Comparison of ENCODE assay signal across 12 cellular contexts in genomic region chr17:77771998-77772397, GRCh38.
DNase-seq lines count a peak whose midpoint lies in the region; ATAC-seq and TF ChIP-seq lines count a peak whose summit lies in the region.
"Had no signal": no experiment of that assay in that cellular context is flagged by ENCODE, and none has a peak within 500 bp of the region (broad histone marks: within the 10 kb centered on the region; RNA-seq: fewer than 3 reads in every experiment).

No MANE protein-coding gene starts in this region.

- CTCF ChIA-PET in activated CD8-positive, alpha-beta T cell treated with anti-CD3 and anti-CD28 coated beads, Interleukin-2, amount 10 ng/mL, durations not matched to agents 7 days and 5 days (lab: Charles Lee), result interaction anchor here (0.7 to 4.2 kb wide), 8 partner anchors 26 to 248 kb away, joined by 3 to 55 read pairs (median 3); no protein-coding TSS in a partner anchor
- CTCF ChIA-PET in activated CD8-positive, alpha-beta T cell treated with anti-CD3 and anti-CD28 coated beads for 36 hours (lab: Charles Lee), result interaction anchor here (0.7 to 4.0 kb wide), 6 partner anchors 157 to 248 kb away, joined by 3 to 37 read pairs (median 6); partner anchors contain the start of gene TNRC6C
- CTCF ChIA-PET in CD8-positive, alpha-beta T cell (lab: Charles Lee), result interaction anchor here (0.6 to 7.1 kb wide), 15 partner anchors 10 to 259 kb away, joined by 3 to 106 read pairs (median 3); no protein-coding TSS in a partner anchor

- no peak for TF ChIP-seq CTCF in activated CD8-positive, alpha-beta T cell treated with anti-CD3 and anti-CD28 coated beads for 36 hours (IDR thresholded peaks at IDR 0.05)
- TF ChIP-seq CTCF in CD8-positive, alpha-beta T cell (IDR thresholded peaks at IDR 0.05), result no peak
- TF ChIP-seq CTCF in progenitor cell of endocrine pancreas (IDR thresholded peaks at IDR 0.05; ENCODE audit: unreplicated experiment) (no peak), Peyer's patch (IDR thresholded peaks at IDR 0.05) (no peak)

- H3K4me1 ChIP-seq in CD8-positive, alpha-beta T cell (ENCODE audit: insufficient read depth, low read length), result peaks cover 7% of the 10 kb centered on the region
- no peaks in the 10 kb centered on the region for H3K4me1 ChIP-seq in Peyer's patch
- H3K4me1 ChIP-seq: Caco-2 had no signal

- H3K4me3 ChIP-seq in CD8-positive, alpha-beta T cell (ENCODE audit: low read depth, low read length), result no peak overlapping the region
- no peak overlapping the region for H3K4me3 ChIP-seq in Peyer's patch

- no peak for ATAC-seq in activated CD8-positive, alpha-beta T cell treated with anti-CD3 and anti-CD28 coated beads, Interleukin-2, amount 10 ng/mL, durations not matched to agents 7 days and 5 days
- no peak for ATAC-seq in activated CD8-positive, alpha-beta T cell treated with anti-CD3 and anti-CD28 coated beads for 36 hours
- no peak for ATAC-seq in CD8-positive, alpha-beta T cell
- no peak for ATAC-seq in central memory CD8-positive, alpha-beta T cell (replicated peaks; ENCODE audit: extremely low read depth, poor library complexity, severe bottlenecking)

- H3K27ac ChIP-seq in CD8-positive, alpha-beta T cell (ENCODE audit: low read depth, low read length), result no peak overlapping the region
- no peak overlapping the region for H3K27ac ChIP-seq in Peyer's patch
- H3K27ac ChIP-seq: C4-2B had no signal

- POLR2A ChIA-PET in activated CD8-positive, alpha-beta T cell treated with anti-CD3 and anti-CD28 coated beads, Interleukin-2, amount 10 ng/mL, durations not matched to agents 7 days and 5 days (lab: Charles Lee), result no interaction called here
- POLR2A ChIA-PET in activated CD8-positive, alpha-beta T cell treated with anti-CD3 and anti-CD28 coated beads for 36 hours (lab: Charles Lee), result interaction anchor here (0.8 kb wide), 1 partner anchor 241 kb away, joined by 3 read pairs; no protein-coding TSS in a partner anchor
- POLR2A ChIA-PET in CD8-positive, alpha-beta T cell (lab: Charles Lee), result interaction anchor here (3.5 kb wide), 1 partner anchor 186 kb away, joined by 15 read pairs; the partner anchor contains the start of gene TNRC6C

- H3K27me3 ChIP-seq in CD8-positive, alpha-beta T cell (ENCODE audit: insufficient read depth, low read length), result no peaks in the 10 kb centered on the region
- no peaks in the 10 kb centered on the region for H3K27me3 ChIP-seq in Peyer's patch

- no peak for TF ChIP-seq POLR2A in Peyer's patch (IDR thresholded peaks at IDR 0.05)

- H3K27ac Mint-ChIP-seq in activated CD8-positive, alpha-beta T cell treated with anti-CD3 and anti-CD28 coated beads, Interleukin-2, amount 10 ng/mL, durations not matched to agents 7 days and 5 days, result peak overlapping the region; percentile 7
- H3K27ac Mint-ChIP-seq in activated CD8-positive, alpha-beta T cell treated with anti-CD3 and anti-CD28 coated beads for 36 hours, result no peak overlapping the region
- H3K27ac Mint-ChIP-seq in CD8-positive, alpha-beta T cell, result peak overlapping the region; percentile 73
- H3K27ac Mint-ChIP-seq in central memory CD8-positive, alpha-beta T cell (ENCODE audit: low read depth), result peak overlapping the region; percentile 84
- H3K27ac Mint-ChIP-seq in progenitor cell of endocrine pancreas, result peak overlapping the region; percentile 41
- H3K27ac Mint-ChIP-seq: HFFc6 had no signal

- peaks cover 17% of the 10 kb centered on the region for H3K4me1 Mint-ChIP-seq in activated CD8-positive, alpha-beta T cell treated with anti-CD3 and anti-CD28 coated beads, Interleukin-2, amount 10 ng/mL, durations not matched to agents 7 days and 5 days (ENCODE audit: low read depth)
- H3K4me1 Mint-ChIP-seq in activated CD8-positive, alpha-beta T cell treated with anti-CD3 and anti-CD28 coated beads for 36 hours (ENCODE audit: low read depth), result peaks cover 12% of the 10 kb centered on the region
- H3K4me1 Mint-ChIP-seq in CD8-positive, alpha-beta T cell (ENCODE audit: low read depth), result peaks cover 13% of the 10 kb centered on the region
- H3K4me1 Mint-ChIP-seq in central memory CD8-positive, alpha-beta T cell, result peaks cover 16% of the 10 kb centered on the region
- H3K4me1 Mint-ChIP-seq in progenitor cell of endocrine pancreas (ENCODE audit: low read depth), result peaks cover 4% of the 10 kb centered on the region

- H3K36me3 Mint-ChIP-seq in activated CD8-positive, alpha-beta T cell treated with anti-CD3 and anti-CD28 coated beads, Interleukin-2, amount 10 ng/mL, durations not matched to agents 7 days and 5 days (ENCODE audit: low read depth), result no peaks in the 10 kb centered on the region
- H3K36me3 Mint-ChIP-seq in activated CD8-positive, alpha-beta T cell treated with anti-CD3 and anti-CD28 coated beads for 36 hours (ENCODE audit: low read depth), result no peaks in the 10 kb centered on the region
- H3K36me3 Mint-ChIP-seq in CD8-positive, alpha-beta T cell, result no peaks in the 10 kb centered on the region
- no peaks in the 10 kb centered on the region for H3K36me3 Mint-ChIP-seq in central memory CD8-positive, alpha-beta T cell (ENCODE audit: insufficient read depth)
- H3K36me3 Mint-ChIP-seq in progenitor cell of endocrine pancreas (ENCODE audit: insufficient read depth), result no peaks in the 10 kb centered on the region

- DNase-seq in activated CD8-positive, alpha-beta T cell treated with anti-CD3 and anti-CD28 coated beads, Interleukin-2, amount 10 ng/mL, durations not matched to agents 7 days and 5 days, result no peak
- no peak for DNase-seq in activated CD8-positive, alpha-beta T cell treated with anti-CD3 and anti-CD28 coated beads for 36 hours
- no peak for DNase-seq in CD8-positive, alpha-beta T cell
- DNase-seq in central memory CD8-positive, alpha-beta T cell (ENCODE audit: low spot score in 2 of 2), result no peak
- DNase-seq in progenitor cell of endocrine pancreas (ENCODE audit: low spot score, unreplicated experiment), result no peak
- no peak for DNase-seq in Peyer's patch
- no peak for DNase-seq in COLO829 (ENCODE audit: low spot score)
- DNase-seq: DMS153, HFFc6, NCI-H187 treated with DMSO at 0.1 percent for 48 hours had no signal

- no peaks in the 10 kb centered on the region for H3K36me3 ChIP-seq in CD8-positive, alpha-beta T cell (ENCODE audit: insufficient read depth, low read length)
- no peaks in the 10 kb centered on the region for H3K36me3 ChIP-seq in Peyer's patch

- H3K9me3 ChIP-seq in CD8-positive, alpha-beta T cell (ENCODE audit: low read length), result no peaks in the 10 kb centered on the region
- no peaks in the 10 kb centered on the region for H3K9me3 ChIP-seq in Peyer's patch

- H3K9me3 Mint-ChIP-seq in activated CD8-positive, alpha-beta T cell treated with anti-CD3 and anti-CD28 coated beads, Interleukin-2, amount 10 ng/mL, durations not matched to agents 7 days and 5 days (ENCODE audit: insufficient read depth), result no peaks in the 10 kb centered on the region
- no peaks in the 10 kb centered on the region for H3K9me3 Mint-ChIP-seq in activated CD8-positive, alpha-beta T cell treated with anti-CD3 and anti-CD28 coated beads for 36 hours
- no peaks in the 10 kb centered on the region for H3K9me3 Mint-ChIP-seq in CD8-positive, alpha-beta T cell
- H3K9me3 Mint-ChIP-seq in central memory CD8-positive, alpha-beta T cell, result no peaks in the 10 kb centered on the region
- H3K9me3 Mint-ChIP-seq in progenitor cell of endocrine pancreas (ENCODE audit: low read depth), result no peaks in the 10 kb centered on the region
- H3K9me3 Mint-ChIP-seq: HFFc6 had no signal

- no peak overlapping the region for H3K4me3 Mint-ChIP-seq in activated CD8-positive, alpha-beta T cell treated with anti-CD3 and anti-CD28 coated beads, Interleukin-2, amount 10 ng/mL, durations not matched to agents 7 days and 5 days
- H3K4me3 Mint-ChIP-seq in activated CD8-positive, alpha-beta T cell treated with anti-CD3 and anti-CD28 coated beads for 36 hours, result no peak overlapping the region
- H3K4me3 Mint-ChIP-seq in CD8-positive, alpha-beta T cell, result no peak overlapping the region
- H3K4me3 Mint-ChIP-seq in central memory CD8-positive, alpha-beta T cell, result no peak overlapping the region
- no peak overlapping the region for H3K4me3 Mint-ChIP-seq in progenitor cell of endocrine pancreas (ENCODE audit: low read depth)
- H3K4me3 Mint-ChIP-seq: HFFc6 had no signal

- H3K27me3 Mint-ChIP-seq in activated CD8-positive, alpha-beta T cell treated with anti-CD3 and anti-CD28 coated beads, Interleukin-2, amount 10 ng/mL, durations not matched to agents 7 days and 5 days (ENCODE audit: low read depth), result peaks cover 2% of the 10 kb centered on the region
- no peaks in the 10 kb centered on the region for H3K27me3 Mint-ChIP-seq in activated CD8-positive, alpha-beta T cell treated with anti-CD3 and anti-CD28 coated beads for 36 hours
- H3K27me3 Mint-ChIP-seq in CD8-positive, alpha-beta T cell (ENCODE audit: low read depth), result no peaks in the 10 kb centered on the region
- H3K27me3 Mint-ChIP-seq in central memory CD8-positive, alpha-beta T cell, result no peaks in the 10 kb centered on the region
- H3K27me3 Mint-ChIP-seq in progenitor cell of endocrine pancreas, result peaks cover 46% of the 10 kb centered on the region

- intact Hi-C loops in activated CD8-positive, alpha-beta T cell treated with anti-CD3 and anti-CD28 coated beads for 36 hours (cut with micrococcal nuclease), result loop anchor here (5.0 to 10.0 kb wide), 2 partner anchors 113 to 240 kb away; no protein-coding TSS in a partner anchor
- intact Hi-C loops in CD8-positive, alpha-beta T cell (cut with DNase I, micrococcal nuclease), result loop anchor here (1.0 to 10.0 kb wide), 5 partner anchors 117 to 242 kb away; partner anchors contain the start of gene TNRC6C (in 1 of the 2)
